Comparison of ENCODE assay signal across 26 cellular contexts in genomic region chr16:55706739-55707487, GRCh38. TPM values are rescaled to one million over a fixed set of nuclear protein-coding genes. Genes with fewer than 3 reads are reported as not detected.
A peak's percentile ranks its signal among the peaks of the same experiment; 100 is the strongest.
DNase-seq lines count a peak whose midpoint lies in the region; ATAC-seq, FAIRE-seq and TF ChIP-seq lines count a peak whose summit lies in the region.
"Had no signal": no experiment of that assay in that cellular context is flagged by ENCODE, and none has a peak within 500 bp of the region (broad histone marks: within the 10 kb centered on the region; RNA-seq: fewer than 3 reads in every experiment).

No MANE protein-coding gene starts in this region.

- no peak for TF ChIP-seq EP300 in H1 (IDR thresholded peaks at IDR 0.05; ENCODE audit: borderline replicate concordance in 1 of 2, low read depth in 2 of 2, low read length in 2 of 2)

- no peak overlapping the region for H3K4ac ChIP-seq in H1 (replicated peaks; ENCODE audit: insufficient read length, low read depth, low read length)

- H2BK15ac ChIP-seq in H1 (ENCODE audit: low read length): no peak overlapping the region

- no peak overlapping the region for H2AK5ac ChIP-seq in H1 (ENCODE audit: low read depth, low read length)

- no peak overlapping the region for H3K4me3 Mint-ChIP-seq in osteocyte (ENCODE audit: unreplicated experiment)
- H3K4me3 Mint-ChIP-seq: CD4-positive, alpha-beta memory T cell had no signal

- no peak overlapping the region for H3K56ac ChIP-seq in H1 (replicated peaks; ENCODE audit: insufficient read length, low read depth, low read length)

- H4K91ac ChIP-seq in H1 (replicated peaks; ENCODE audit: insufficient read length, low read length): no peak overlapping the region

- H3K9me3 Mint-ChIP-seq in osteocyte (ENCODE audit: unreplicated experiment): no peaks in the 10 kb centered on the region
- H3K9me3 Mint-ChIP-seq: CD4-positive, alpha-beta memory T cell had no signal

- peak overlapping the region; percentile 39; the same call in 1 of the 2 replicates for H2BK12ac ChIP-seq in H1 (ENCODE audit: low read depth, low read length)

- TF ChIP-seq CTCF in right atrium auricular region (IDR thresholded peaks at IDR 0.05) (no peak), H1 (IDR thresholded peaks at IDR 0.05; ENCODE audit: control extremely low read depth in 1 of 3, insufficient read depth in 1 of 3, low read depth in 1 of 3, low read length in 3 of 3) (no peak), osteocyte (IDR thresholded peaks at IDR 0.05) (no peak)

- H3K4me3 ChIP-seq in right atrium auricular region (no peak overlapping the region), right cardiac atrium (ENCODE audit: low read length) (no peak overlapping the region), H1 (ENCODE audit: extremely low read depth in 1 of 4, insufficient read depth in 2 of 4, low read depth in 3 of 4, low read length in 4 of 4) (no peak overlapping the region), aorta (ENCODE audit: low read length in 2 of 2) (no peak overlapping the region)
- H3K4me3 ChIP-seq: A549, MG63 had no signal

- TF ChIP-seq RAD21 in H1 (IDR thresholded peaks at IDR 0.05 in 1 of 2, conservative IDR thresholded peaks at IDR 0.05 in 1 of 2; ENCODE audit: low read depth in 2 of 2, low read length in 2 of 2): no peak

- H3K18ac ChIP-seq in H1 (ENCODE audit: extremely low read depth, low read length): no peak overlapping the region

- H3K36me3 Mint-ChIP-seq in osteocyte (ENCODE audit: unreplicated experiment): no peaks in the 10 kb centered on the region
- H3K36me3 Mint-ChIP-seq: CD4-positive, alpha-beta memory T cell had no signal

- H3K23ac ChIP-seq in H1 (ENCODE audit: insufficient read length): no peak overlapping the region

- H4K5ac ChIP-seq in H1 (ENCODE audit: insufficient read length, low read depth, low read length): no peak overlapping the region

- CTCF ChIA-PET in H1 (lab: Charles Lee; ENCODE audit: partially characterized antibody): interaction anchor here (0.7 to 23.3 kb wide), 9 partner anchors 9 to 602 kb away, joined by 3 to 446 read pairs (median 5); no protein-coding TSS in a partner anchor

- H3K36me3 ChIP-seq in right atrium auricular region (no peaks in the 10 kb centered on the region), H1 (ENCODE audit: control insufficient read depth in 2 of 4, insufficient read depth in 4 of 4, low read length in 3 of 4) (no peaks in the 10 kb centered on the region), aorta (ENCODE audit: control insufficient read depth in 1 of 2, insufficient read depth in 2 of 2, low read length in 1 of 2) (no peaks in the 10 kb centered on the region)
- H3K36me3 ChIP-seq: MG63 had no signal

- ATAC-seq in right cardiac atrium: no peak
- no peak for ATAC-seq in aorta (ENCODE audit: low FRiP score)
- ATAC-seq: A549 had no signal

- H2BK20ac ChIP-seq in H1 (ENCODE audit: low read length): no peak overlapping the region

- intact Hi-C loops in right cardiac atrium (cut with DNase I) (loop anchor here in 2 of 4 donors (10.0 kb wide), 1 partner anchor 162 kb away; no protein-coding TSS in a partner anchor), posterior cingulate gyrus (cut with DNase I) (no loop called here), aorta (cut with DNase I) (no loop called here)

- no peaks in the 10 kb centered on the region for H3K27me3 ChIP-seq in right atrium auricular region
- no peaks in the 10 kb centered on the region for H3K27me3 ChIP-seq in right cardiac atrium (ENCODE audit: control insufficient read depth, insufficient read depth)
- H3K27me3 ChIP-seq in H1 (replicated peaks in 1 of 4; ENCODE audit: control insufficient read depth in 3 of 4, extremely low read depth in 1 of 4, insufficient read depth in 3 of 4, low read length in 3 of 4): no peaks in the 10 kb centered on the region; a peak in 1 of 7 replicates
- H3K27me3 ChIP-seq in aorta (ENCODE audit: control insufficient read depth in 1 of 2, insufficient read depth in 2 of 2, low read length in 1 of 2): peaks cover 0 to 2% of the 10 kb centered on the region in 2 donors

- no peaks in the 10 kb centered on the region for H3K4me1 ChIP-seq in right atrium auricular region
- no peaks in the 10 kb centered on the region for H3K4me1 ChIP-seq in right cardiac atrium (ENCODE audit: control insufficient read depth, insufficient read depth, low read length)
- no peaks in the 10 kb centered on the region; a peak in 1 of 7 replicates for H3K4me1 ChIP-seq in H1 (replicated peaks in 1 of 4; ENCODE audit: control insufficient read depth in 3 of 4, insufficient read depth in 4 of 4, low read length in 3 of 4)
- H3K4me1 ChIP-seq in aorta (ENCODE audit: control insufficient read depth in 1 of 2, insufficient read depth in 2 of 2, low read length in 2 of 2): no peaks in the 10 kb centered on the region
- H3K4me1 ChIP-seq: A549, Caco-2 had no signal

- no peaks in the 10 kb centered on the region for H4K20me1 ChIP-seq in H1 (replicated peaks in 1 of 2; ENCODE audit: control insufficient read depth in 1 of 2, insufficient read depth in 2 of 2, low read length in 2 of 2)

- 57% methylated on average over 2 of the region's 2 CpGs for WGBS in right cardiac atrium
- WGBS in H1 (ENCODE audit: extremely low coverage in 1 of 2, insufficient coverage in 1 of 2, insufficient read length in 1 of 2, insufficient replicate concordance in 2 of 2, low coverage in 1 of 2, low lambda C conversion rate in 2 of 2, missing lambda C conversion rate in 1 of 2), 2 experiments: 95% methylated on average over 2 of the region's 2 CpGs; no CpG with 5 or more reads in 1 of the 2 experiments
- WGBS in aorta, 2 donors: 53 to 78% methylated on average over 2 of the region's 2 CpGs

- FAIRE-seq in H1 (lab: Jason Lieb, UNC): no peak
- FAIRE-seq: A549, G401.6 had no signal

- H3K4me2 ChIP-seq in H1 (ENCODE audit: insufficient read depth in 1 of 2, low read depth in 2 of 2, low read length in 2 of 2): no peak overlapping the region
- H3K4me2 ChIP-seq: A549 had no signal

- no peaks in the 10 kb centered on the region for H3K79me1 ChIP-seq in H1 (ENCODE audit: low read depth, low read length)

- H3K23me2 ChIP-seq in H1 (ENCODE audit: low read depth, low read length): no peaks in the 10 kb centered on the region

- POLR2A ChIA-PET in H1 (lab: Charles Lee; ENCODE audit: partially characterized antibody): no interaction called here

- no peak for TF ChIP-seq POLR2A in H1 (IDR thresholded peaks at IDR 0.05; ENCODE audit: control extremely low read depth in 1 of 2, low read depth in 2 of 2, low read length in 2 of 2)

- H3K27ac ChIP-seq in right atrium auricular region (no peak overlapping the region), right cardiac atrium (ENCODE audit: low read length) (no peak overlapping the region), H1 (ENCODE audit: low read depth, low read length) (no peak overlapping the region), aorta (ENCODE audit: low read depth in 1 of 2, low read length in 2 of 2) (no peak overlapping the region)
- H3K27ac ChIP-seq: A549 had no signal

- H3K9me3 ChIP-seq in right atrium auricular region: no peaks in the 10 kb centered on the region
- no peaks in the 10 kb centered on the region for H3K9me3 ChIP-seq in right cardiac atrium (ENCODE audit: control insufficient read depth, low read length)
- no peaks in the 10 kb centered on the region for H3K9me3 ChIP-seq in H1 (ENCODE audit: insufficient read depth in 2 of 2, low read depth in 1 of 2, low read length in 1 of 2)
- no peaks in the 10 kb centered on the region for H3K9me3 ChIP-seq in aorta (ENCODE audit: control insufficient read depth, low read length)
- H3K9me3 ChIP-seq: A549, Caco-2, MG63 had no signal

- no peak overlapping the region for H4K8ac ChIP-seq in H1 (ENCODE audit: extremely low read depth, insufficient read depth, low read length)

- H3K27ac Mint-ChIP-seq in osteocyte (ENCODE audit: unreplicated experiment): no peak overlapping the region
- H3K27ac Mint-ChIP-seq: CD4-positive, alpha-beta memory T cell had no signal

- no peak overlapping the region for H2BK5ac ChIP-seq in H1 (ENCODE audit: low read depth, low read length)

- no peaks in the 10 kb centered on the region for H3K4me1 Mint-ChIP-seq in osteocyte (ENCODE audit: unreplicated experiment)

- H3K27me3 Mint-ChIP-seq in osteocyte (ENCODE audit: unreplicated experiment): peaks cover 31% of the 10 kb centered on the region

- H2AFZ ChIP-seq in H1 (ENCODE audit: low read length): no peak overlapping the region

- H2BK120ac ChIP-seq in H1 (replicated peaks; ENCODE audit: low read depth, low read length): no peak overlapping the region

- H3K79me2 ChIP-seq in H1 (ENCODE audit: control insufficient read depth in 1 of 2, insufficient read depth in 2 of 2, low read length in 2 of 2): no peaks in the 10 kb centered on the region

- DNase-seq in right atrium auricular region (ENCODE audit: low spot score): peak; percentile 34
- DNase-seq in right cardiac atrium: no peak
- DNase-seq in H1 (ENCODE audit: low read depth in 1 of 2, low spot score in 2 of 2): no peak
- DNase-seq in osteocyte (ENCODE audit: extremely low spot score, unreplicated experiment): peak; percentile 36
- DNase-seq in posterior cingulate gyrus: no peak
- DNase-seq in aorta: no peak
- no peak for DNase-seq in COLO829 (ENCODE audit: low spot score)
- DNase-seq: AML-193; C1 segment of cervical spinal cord; Caco-2; CD4-positive, alpha-beta memory T cell; GOT3; HCEC 1CT; IMR-90; KG1; MG63; NCI-H1105 treated with DMSO at 0.1 percent for 48 hours; NCI-H146; NCI-H2029 treated with DMSO at 0.1 percent for 48 hours; NCI-H226; NCI-H510A; NCI-H69; RPMI8226; SHP77 treated with DMSO at 0.1 percent for 48 hours had no signal

- no peak overlapping the region for H3K14ac ChIP-seq in H1 (ENCODE audit: insufficient read length)

- no peak overlapping the region for H3K9ac ChIP-seq in H1 (replicated peaks in 1 of 4; ENCODE audit: extremely low read depth in 1 of 4, low read depth in 3 of 4, low read length in 3 of 4)

TF ChIP-seq in H1, 55 proteins besides CTCF, POLR2A, EP300 and RAD21:
- TF ChIP-seq BRCA1 (IDR thresholded peaks at IDR 0.05; ENCODE audit: low read depth, low read length) (no peak), CEBPB (IDR thresholded peaks at IDR 0.05; ENCODE audit: low read depth, low read length) (peak; percentile 48; the same call in 1 of the 2 replicates)
TF ChIP-seq in H1: peak in this region for 1.

RNA-seq across cellular contexts. Expression of gene SLC6A2, which starts 51.1 kb away (rescaled TPM):
- total RNA-seq in right atrium auricular region (not detected), right cardiac atrium (not detected), osteocyte (not detected in 2 replicates), aorta (under 1 TPM in 1 of 2 donors, not detected in 1; 0.45 TPM)
- polyA plus RNA-seq in right cardiac atrium (not detected), H1 (2011; rRNA removed) (0.25 and 0.35 TPM in 2 replicates), aorta (under 1 TPM in 1 of 2 donors, not detected in 1; 0.13 TPM)
- 0.40 TPM in 1 of 2 replicates, not detected in the other for total RNA-seq in H1 (2021; fragmentation: NEBNext Ultra II Directional; extraction: Animal tissue kit (Norgen Biotek cat#: 25700))
- 0.19 TPM for polyA plus RNA-seq in H1 (2011; cell fraction: cytosol; rRNA removed)
- polyA plus RNA-seq in H1 (2011; cell fraction: nucleus; rRNA removed): 0.44 TPM
- 0.06 to 0.28 TPM (median 0.15 TPM) in 4 replicates for polyA plus RNA-seq in H1 (2012, experiment 1 of 2)
- 0.29 TPM for polyA plus RNA-seq in H1 (2012, experiment 2 of 2)
- polyA plus RNA-seq in H1 (2013, experiment 1 of 2): 0.18 TPM
- 0.13 TPM for polyA plus RNA-seq in H1 (2013, experiment 2 of 2)
- polyA minus RNA-seq in H1 (2011; rRNA and poly(A)+ RNA removed): 0.41 and 0.59 TPM in 2 replicates
- not detected for polyA minus RNA-seq in H1 (2011; cell fraction: cytosol; rRNA and poly(A)+ RNA removed)
- not detected for polyA minus RNA-seq in H1 (2011; cell fraction: nucleus; rRNA and poly(A)+ RNA removed)
- total RNA-seq: Caco-2; CD4-positive, alpha-beta memory T cell; IMR-90 had no signal
- polyA plus RNA-seq: A549; CD4-positive, alpha-beta memory T cell; IMR-90 had no signal

Comparison
In these comparisons a context has a peak if more than half of its experiments do, and no peak if none do; other contexts are left out.
1. DNase-seq: peak in right atrium auricular region (single experiment) and osteocyte (single experiment); none in right cardiac atrium (0 of 3), H1 (0 of 2), posterior cingulate gyrus (0 of 10), aorta (0 of 2) and COLO829 (single experiment).